9 cellular contexts compared by ENCODE assay signal in genomic region chr7:50068026-50068425, GRCh38. TPM values are rescaled to one million over a fixed set of nuclear protein-coding genes. Genes with fewer than 3 reads are reported as not detected.
DNase-seq lines count a peak whose midpoint lies in the region; ATAC-seq, FAIRE-seq and TF ChIP-seq lines count a peak whose summit lies in the region.
"Had no signal": no experiment of that assay in that cellular context is flagged by ENCODE, and none has a peak within 500 bp of the region (broad histone marks: within the 10 kb centered on the region; RNA-seq: fewer than 3 reads in every experiment).

No MANE protein-coding gene starts in this region.

- peak overlapping the region in 1 of 2 donors; percentile 84 for H3K27ac Mint-ChIP-seq in natural killer cell
- no peak overlapping the region for H3K27ac Mint-ChIP-seq in natural killer cell treated with Interleukin-12 subunit alpha and Interleukin-12 subunit beta and Interleukin-15 and Interleukin-18, amount 100 ng/mL, for 72 hours
- no peak overlapping the region for H3K27ac Mint-ChIP-seq in activated T-helper 17 cell treated with anti-CD3 and anti-CD28 coated beads, Interleukin-2, amount 50 U/mL, for 72 hours

- peak overlapping the region; percentile 97 for H3K4me3 Mint-ChIP-seq in natural killer cell
- no peak overlapping the region for H3K4me3 Mint-ChIP-seq in natural killer cell treated with Interleukin-12 subunit alpha and Interleukin-12 subunit beta and Interleukin-15 and Interleukin-18, amount 100 ng/mL, for 72 hours
- peak overlapping the region; percentile 78 for H3K4me3 Mint-ChIP-seq in activated T-helper 17 cell treated with anti-CD3 and anti-CD28 coated beads, Interleukin-2, amount 50 U/mL, for 72 hours

- H3K4me1 Mint-ChIP-seq in natural killer cell: peaks cover 20 to 24% of the 10 kb centered on the region in 2 donors
- peaks cover 19 to 21% of the 10 kb centered on the region in 2 donors for H3K4me1 Mint-ChIP-seq in natural killer cell treated with Interleukin-12 subunit alpha and Interleukin-12 subunit beta and Interleukin-15 and Interleukin-18, amount 100 ng/mL, for 72 hours (ENCODE audit: low read depth in 2 of 2)
- peaks cover 18% of the 10 kb centered on the region for H3K4me1 Mint-ChIP-seq in activated T-helper 17 cell treated with anti-CD3 and anti-CD28 coated beads, Interleukin-2, amount 50 U/mL, for 72 hours

- DNase-seq in natural killer cell (no peak), kidney glomerular epithelial cell (lab: John Stamatoyannopoulos, UW) (peak; percentile 18), RCC 7860 (ENCODE audit: low spot score) (no peak), SKM-1 (lab: John Stamatoyannopoulos, UW; ENCODE audit: unreplicated experiment) (no peak)
- DNase-seq in natural killer cell treated with Interleukin-12 subunit alpha and Interleukin-12 subunit beta and Interleukin-15 and Interleukin-18, amount 100 ng/mL, for 72 hours (ENCODE audit: low spot score): no peak
- peak; percentile 61 for DNase-seq in Jurkat, Clone E6-1 (ENCODE audit: low read depth, low spot score)

- TF ChIP-seq CTCF in natural killer cell (IDR thresholded peaks at IDR 0.05): peak; percentile 27

- no peak for FAIRE-seq in RCC 7860 (lab: Jason Lieb, UNC)

- ATAC-seq in natural killer cell (peak in 2 of 3 donors; percentile 27 to 46), HG03039 (IDR thresholded peaks at IDR 0.05; ENCODE audit: unreplicated experiment) (no peak)
- ATAC-seq in natural killer cell treated with Interleukin-12 subunit alpha and Interleukin-12 subunit beta and Interleukin-15 and Interleukin-18, amount 100 ng/mL, for 72 hours: no peak
- no peak for ATAC-seq in activated T-helper 17 cell treated with anti-CD3 and anti-CD28 coated beads, Interleukin-2, amount 50 U/mL, for 72 hours (replicated peaks)

- no peak overlapping the region for H3K4me3 ChIP-seq in Jurkat, Clone E6-1 (ENCODE audit: low read length)

- intact Hi-C loops in natural killer cell (cut with micrococcal nuclease): no loop called here

- peaks cover under 1 to 8% of the 10 kb centered on the region in 2 donors for H3K9me3 Mint-ChIP-seq in natural killer cell
- peaks cover 4% of the 10 kb centered on the region for H3K9me3 Mint-ChIP-seq in natural killer cell treated with Interleukin-12 subunit alpha and Interleukin-12 subunit beta and Interleukin-15 and Interleukin-18, amount 100 ng/mL, for 72 hours
- peaks cover 10% of the 10 kb centered on the region for H3K9me3 Mint-ChIP-seq in activated T-helper 17 cell treated with anti-CD3 and anti-CD28 coated beads, Interleukin-2, amount 50 U/mL, for 72 hours

- peaks cover under 1 to 12% of the 10 kb centered on the region in 2 donors for H3K27me3 Mint-ChIP-seq in natural killer cell (ENCODE audit: low read depth in 2 of 2)
- H3K27me3 Mint-ChIP-seq in natural killer cell treated with Interleukin-12 subunit alpha and Interleukin-12 subunit beta and Interleukin-15 and Interleukin-18, amount 100 ng/mL, for 72 hours: peaks cover under 1 to 4% of the 10 kb centered on the region in 2 donors
- H3K27me3 Mint-ChIP-seq in activated T-helper 17 cell treated with anti-CD3 and anti-CD28 coated beads, Interleukin-2, amount 50 U/mL, for 72 hours: peaks cover 1% of the 10 kb centered on the region

- H3K36me3 Mint-ChIP-seq in natural killer cell: peaks cover 7% of the 10 kb centered on the region
- peaks cover 12% of the 10 kb centered on the region for H3K36me3 Mint-ChIP-seq in natural killer cell treated with Interleukin-12 subunit alpha and Interleukin-12 subunit beta and Interleukin-15 and Interleukin-18, amount 100 ng/mL, for 72 hours
- H3K36me3 Mint-ChIP-seq in activated T-helper 17 cell treated with anti-CD3 and anti-CD28 coated beads, Interleukin-2, amount 50 U/mL, for 72 hours (ENCODE audit: low read depth): no peaks in the 10 kb centered on the region

RNA-seq across cellular contexts. Expression of gene ZPBP, which starts 25.0 kb away (rescaled TPM):
- total RNA-seq in natural killer cell: not detected
- not detected for total RNA-seq in natural killer cell treated with Interleukin-12 subunit alpha and Interleukin-12 subunit beta and Interleukin-15 and Interleukin-18, amount 100 ng/mL, for 72 hours
- not detected for polyA plus RNA-seq in Jurkat, Clone E6-1 (2012; ENCODE audit: insufficient read depth, insufficient read length)
- not detected for total RNA-seq in activated T-helper 17 cell treated with anti-CD3 and anti-CD28 coated beads, Interleukin-2, amount 50 U/mL, for 72 hours
- polyA plus RNA-seq: adipose tissue had no signal

Comparison
In these comparisons a context has a peak if more than half of its experiments do, and no peak if none do; other contexts are left out.
1. ATAC-seq: peak in natural killer cell (2 of 3); none in natural killer cell treated with Interleukin-12 subunit alpha and Interleukin-12 subunit beta and Interleukin-15 and Interleukin-18, amount 100 ng/mL, for 72 hours (0 of 2), activated T-helper 17 cell treated with anti-CD3 and anti-CD28 coated beads, Interleukin-2, amount 50 U/mL, for 72 hours (single experiment) and HG03039 (single experiment).
2. DNase-seq: peak in Jurkat, Clone E6-1 (single experiment) and kidney glomerular epithelial cell (single experiment); none in natural killer cell (single experiment), natural killer cell treated with Interleukin-12 subunit alpha and Interleukin-12 subunit beta and Interleukin-15 and Interleukin-18, amount 100 ng/mL, for 72 hours (single experiment), RCC 7860 (single experiment) and SKM-1 (single experiment).